3 cellular contexts compared by ENCODE assay signal in genomic region chrX:19512359-19512758, GRCh38. TPM values are rescaled to one million over a fixed set of nuclear protein-coding genes. Genes with fewer than 3 reads are reported as not detected.
"Had no signal": no experiment of that assay in that cellular context is flagged by ENCODE, and none has a peak within 500 bp of the region (broad histone marks: within the 10 kb centered on the region; RNA-seq: fewer than 3 reads in every experiment).

No MANE protein-coding gene starts in this region.

- DNase-seq: GDM1, GF-D8 had no signal

- H3K4me3 ChIP-seq: GM12878 had no signal

RNA-seq across cellular contexts. Expression of gene MAP3K15, which starts 2.9 kb away (rescaled TPM):
- total RNA-seq: GM12878 had no signal
